18 cellular contexts compared by ENCODE assay signal in genomic region chr7:144866189-144866588, GRCh38.
"Had no signal": no experiment of that assay in that cellular context is flagged by ENCODE, and none has a peak within 500 bp of the region (broad histone marks: within the 10 kb centered on the region; RNA-seq: fewer than 3 reads in every experiment).

No MANE protein-coding gene starts in this region.

- H3K27me3 Mint-ChIP-seq: activated CD8-positive, alpha-beta T cell treated with anti-CD3 and anti-CD28 coated beads for 36 hours; activated naive CD8-positive, alpha-beta T cell treated with anti-CD3 and anti-CD28 coated beads for 36 hours; dendritic cell treated with granulocyte-macrophage colony-stimulating factor and Interleukin-4, amounts not matched to agents 40 ng/mL and 50 ng/mL, for 4 days had no signal

- H3K36me3 Mint-ChIP-seq: activated naive CD8-positive, alpha-beta T cell treated with anti-CD3 and anti-CD28 coated beads for 36 hours; stimulated activated naive B cell treated with anti-CD40 and anti-IgM and Interleukin-4, amounts not matched to agents 10 μg/mL and 1 μg/mL and 100 μg/mL, for 72 hours had no signal

- H3K9me3 Mint-ChIP-seq: activated CD4-positive, alpha-beta T cell treated with anti-CD3 and anti-CD28 coated beads, Interleukin-2, amount 10 ng/mL, durations not matched to agents 24 days and 14 days; activated CD8-positive, alpha-beta T cell treated with anti-CD3 and anti-CD28 coated beads for 36 hours; activated naive CD8-positive, alpha-beta T cell treated with anti-CD3 and anti-CD28 coated beads for 36 hours; dendritic cell treated with granulocyte-macrophage colony-stimulating factor and Interleukin-4, amounts not matched to agents 40 ng/mL and 50 ng/mL, for 4 days; nephron; stimulated activated naive B cell treated with anti-CD40 and anti-IgM and Interleukin-4, amounts not matched to agents 10 μg/mL and 1 μg/mL and 100 μg/mL, for 72 hours had no signal

- H3K27ac Mint-ChIP-seq: activated CD4-positive, alpha-beta T cell treated with anti-CD3 and anti-CD28 coated beads, Interleukin-2, amount 10 ng/mL, durations not matched to agents 24 days and 14 days; activated CD8-positive, alpha-beta T cell treated with anti-CD3 and anti-CD28 coated beads for 36 hours; activated naive CD8-positive, alpha-beta T cell treated with anti-CD3 and anti-CD28 coated beads for 36 hours; activated T-helper 17 cell treated with anti-CD3 and anti-CD28 coated beads, Interleukin-2, amount 50 U/mL, for 72 hours; dendritic cell treated with granulocyte-macrophage colony-stimulating factor and Interleukin-4, amounts not matched to agents 40 ng/mL and 50 ng/mL, for 4 days; nephron; stimulated activated naive B cell treated with anti-CD40 and anti-IgM and Interleukin-4, amounts not matched to agents 10 μg/mL and 1 μg/mL and 100 μg/mL, for 72 hours had no signal

- H3K4me3 Mint-ChIP-seq: activated CD4-positive, alpha-beta T cell treated with anti-CD3 and anti-CD28 coated beads, Interleukin-2, amount 10 ng/mL, durations not matched to agents 24 days and 14 days; activated CD8-positive, alpha-beta T cell treated with anti-CD3 and anti-CD28 coated beads for 36 hours; activated naive CD8-positive, alpha-beta T cell treated with anti-CD3 and anti-CD28 coated beads for 36 hours; activated T-helper 17 cell treated with anti-CD3 and anti-CD28 coated beads, Interleukin-2, amount 50 U/mL, for 72 hours; dendritic cell treated with granulocyte-macrophage colony-stimulating factor and Interleukin-4, amounts not matched to agents 40 ng/mL and 50 ng/mL, for 4 days; nephron; stimulated activated naive B cell treated with anti-CD40 and anti-IgM and Interleukin-4, amounts not matched to agents 10 μg/mL and 1 μg/mL and 100 μg/mL, for 72 hours had no signal

- ATAC-seq: activated CD8-positive, alpha-beta T cell treated with anti-CD3 and anti-CD28 coated beads for 36 hours; activated T-helper 17 cell treated with anti-CD3 and anti-CD28 coated beads, Interleukin-2, amount 50 U/mL, for 72 hours; gastroesophageal sphincter; heart left ventricle; left lung; stimulated activated naive B cell treated with anti-CD40 and anti-IgM and Interleukin-4, amounts not matched to agents 10 μg/mL and 1 μg/mL and 100 μg/mL, for 72 hours had no signal

- H3K4me1 Mint-ChIP-seq: activated CD4-positive, alpha-beta T cell treated with anti-CD3 and anti-CD28 coated beads, Interleukin-2, amount 10 ng/mL, durations not matched to agents 24 days and 14 days; activated naive CD8-positive, alpha-beta T cell treated with anti-CD3 and anti-CD28 coated beads for 36 hours; activated T-helper 17 cell treated with anti-CD3 and anti-CD28 coated beads, Interleukin-2, amount 50 U/mL, for 72 hours; nephron; stimulated activated naive B cell treated with anti-CD40 and anti-IgM and Interleukin-4, amounts not matched to agents 10 μg/mL and 1 μg/mL and 100 μg/mL, for 72 hours had no signal

- DNase-seq: activated CD4-positive, alpha-beta T cell treated with anti-CD3 and anti-CD28 coated beads, Interleukin-2, amount 10 ng/mL, durations not matched to agents 24 days and 14 days; activated CD8-positive, alpha-beta T cell treated with anti-CD3 and anti-CD28 coated beads for 36 hours; activated naive CD4-positive, alpha-beta T cell; activated naive CD8-positive, alpha-beta T cell treated with anti-CD3 and anti-CD28 coated beads for 36 hours; activated T-cell treated with anti-CD3 and anti-CD28 coated beads, Interleukin-2, amount 50 U/mL, for 1 hour; amniotic stem cell; effector CD8-positive, alpha-beta T cell; heart left ventricle; left lung; mammary epithelial cell; midbrain; sigmoid colon; spleen; stimulated activated naive B cell treated with anti-CD40 and anti-IgM and Interleukin-4, amounts not matched to agents 10 μg/mL and 1 μg/mL and 100 μg/mL, for 72 hours had no signal
